ENCODE assay signal across 1 cellular context in genomic region chr2:234968633-234969328, GRCh38.
A peak's percentile ranks its signal among the peaks of the same experiment; 100 is the strongest.
TF ChIP-seq lines count a peak whose summit lies in the region.

No MANE protein-coding gene starts in this region.

TF ChIP-seq in HepG2, 621 proteins besides CTCF, POLR2A, EP300 and RAD21 (continued from another document):
- TF ChIP-seq ZNF362 (CRISPR knock-in tag; IDR thresholded peaks at IDR 0.05; ENCODE audit: borderline replicate concordance) = no peak
- 0 out of 2 replicates have a peak, but pooled peaks have one; percentile 22 for TF ChIP-seq POLR2AphosphoS5 (IDR thresholded peaks at IDR 0.05; ENCODE audit: low read depth, low read length)
- TF ChIP-seq ZNF18 (CRISPR knock-in tag; IDR thresholded peaks at IDR 0.05; ENCODE audit: insufficient replicate concordance) = no peak
- no peak for TF ChIP-seq CAMTA2 (CRISPR knock-in tag; IDR thresholded peaks at IDR 0.05; ENCODE audit: borderline replicate concordance)
- no peak for TF ChIP-seq TMF1 (CRISPR knock-in tag; IDR thresholded peaks at IDR 0.05; ENCODE audit: low read depth)
- no peak for TF ChIP-seq HNF4A (CRISPR knock-in tag; IDR thresholded peaks at IDR 0.05)
- TF ChIP-seq REXO4 (CRISPR knock-in tag; IDR thresholded peaks at IDR 0.05; ENCODE audit: borderline replicate concordance) = no peak
- peak; percentile 79; the same call in 1 of the 2 replicates for TF ChIP-seq ZBTB33 (CRISPR knock-in tag; IDR thresholded peaks at IDR 0.05)
